ENCODE assay signal across 9 cellular contexts in the genomic region with DNA sequence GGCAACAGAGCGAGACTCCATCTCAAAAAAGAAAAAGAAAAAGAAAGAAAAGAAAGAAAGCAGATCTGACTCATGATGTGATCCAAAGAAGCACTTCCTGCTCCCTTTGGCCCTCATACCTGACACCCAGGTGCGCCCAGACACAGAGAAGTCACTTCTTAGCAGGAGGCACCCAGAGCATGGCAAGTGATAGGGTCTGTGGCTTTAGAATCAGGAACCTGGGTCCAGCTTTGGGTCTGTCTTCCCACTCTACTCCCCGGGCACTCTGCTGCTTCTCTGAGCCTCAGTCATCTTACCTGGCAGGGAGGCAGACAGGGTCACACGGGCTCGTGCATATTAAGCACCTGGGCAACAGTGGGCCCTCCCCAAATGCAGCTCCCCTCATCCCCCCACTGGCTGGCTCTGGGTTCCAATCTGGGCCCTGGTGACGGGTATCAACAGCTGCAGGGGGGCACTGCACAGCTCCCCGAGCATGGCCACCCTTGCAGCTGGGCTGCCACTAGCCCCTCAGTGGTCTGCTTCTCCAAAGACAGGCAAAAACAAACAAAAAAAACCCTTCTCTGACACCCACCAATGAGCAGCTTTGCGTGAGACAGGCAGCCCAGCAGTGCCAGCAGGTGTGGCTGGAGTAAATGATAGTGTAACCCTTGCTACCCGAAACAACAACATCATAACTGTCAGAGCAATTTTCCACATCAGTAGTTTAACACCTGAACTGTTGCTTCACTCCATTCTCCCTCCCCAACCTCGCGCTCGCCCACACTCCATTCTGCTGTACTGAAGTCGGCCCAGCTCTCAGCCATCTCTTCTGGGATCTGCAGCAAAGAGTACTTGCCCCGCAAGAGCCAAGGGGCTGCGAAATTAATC.
DNase-seq lines count a peak whose midpoint lies in the region; ATAC-seq, FAIRE-seq and TF ChIP-seq lines count a peak whose summit lies in the region.
"Had no signal": no experiment of that assay in that cellular context is flagged by ENCODE, and none has a peak within 500 bp of the region (broad histone marks: within the 10 kb centered on the region; RNA-seq: fewer than 3 reads in every experiment).

No MANE protein-coding gene starts in this region.

- FAIRE-seq in frontal cortex (lab: Jason Lieb, UNC) = no peak

- H3K4me2 ChIP-seq in DOHH2 (ENCODE audit: low read length) = peak overlapping the region; percentile 98

- no peaks in the 10 kb centered on the region for H3K9me3 ChIP-seq in DOHH2 (ENCODE audit: control insufficient read depth, insufficient read depth, low read length)

- peak overlapping the region; percentile 100 for H3K27ac ChIP-seq in DOHH2 (ENCODE audit: low read depth, low read length)

- no peaks in the 10 kb centered on the region for H3K36me3 Mint-ChIP-seq in activated CD8-positive, alpha-beta T cell treated with anti-CD3 and anti-CD28 coated beads for 36 hours (ENCODE audit: low read depth)
- no peaks in the 10 kb centered on the region for H3K36me3 Mint-ChIP-seq in activated naive CD4-positive, alpha-beta T cell treated with anti-CD3 and anti-CD28 coated beads, Interleukin-2, amount 50 U/mL, for 72 hours

- peaks cover 98% of the 10 kb centered on the region for H3K4me1 ChIP-seq in DOHH2 (ENCODE audit: control insufficient read depth, low read length)

- CTCF ChIA-PET in activated CD8-positive, alpha-beta T cell treated with anti-CD3 and anti-CD28 coated beads for 36 hours (lab: Charles Lee) = no interaction called here

- H4K20me1 ChIP-seq in DOHH2 (ENCODE audit: control insufficient read depth, insufficient read depth, low read depth, low read length) = 0 out of 2 replicates have a peak, but pooled peaks cover 2% of the 10 kb centered on the region

- no peak overlapping the region for H3K27ac Mint-ChIP-seq in activated CD8-positive, alpha-beta T cell treated with anti-CD3 and anti-CD28 coated beads for 36 hours
- peak overlapping the region in 1 of 2 donors; percentile 22 for H3K27ac Mint-ChIP-seq in activated naive CD4-positive, alpha-beta T cell treated with anti-CD3 and anti-CD28 coated beads, Interleukin-2, amount 50 U/mL, for 72 hours

- H3K4me1 Mint-ChIP-seq in activated CD8-positive, alpha-beta T cell treated with anti-CD3 and anti-CD28 coated beads for 36 hours (ENCODE audit: low read depth) = no peaks in the 10 kb centered on the region

- POLR2A ChIA-PET in activated CD8-positive, alpha-beta T cell treated with anti-CD3 and anti-CD28 coated beads for 36 hours (lab: Charles Lee) = no interaction called here

- H3K27me3 Mint-ChIP-seq in activated CD8-positive, alpha-beta T cell treated with anti-CD3 and anti-CD28 coated beads for 36 hours = peaks cover 1% of the 10 kb centered on the region

- peaks cover 81% of the 10 kb centered on the region for H3K79me2 ChIP-seq in DOHH2 (ENCODE audit: control insufficient read depth, low read length)

- no peaks in the 10 kb centered on the region for H3K9me2 ChIP-seq in DOHH2 (replicated peaks; ENCODE audit: control insufficient read depth, low read length)

- H3K9me3 Mint-ChIP-seq in activated CD8-positive, alpha-beta T cell treated with anti-CD3 and anti-CD28 coated beads for 36 hours = no peaks in the 10 kb centered on the region
- no peaks in the 10 kb centered on the region for H3K9me3 Mint-ChIP-seq in activated naive CD4-positive, alpha-beta T cell treated with anti-CD3 and anti-CD28 coated beads, Interleukin-2, amount 50 U/mL, for 72 hours

- peaks cover 41% of the 10 kb centered on the region for H3F3A ChIP-seq in DOHH2 (ENCODE audit: control insufficient read depth, insufficient read depth)

- ATAC-seq in GM19467 (IDR thresholded peaks at IDR 0.05; ENCODE audit: unreplicated experiment) (peak; percentile 74), HG03139 (IDR thresholded peaks at IDR 0.05; ENCODE audit: unreplicated experiment) (peak; percentile 68)
- no peak for ATAC-seq in activated CD8-positive, alpha-beta T cell treated with anti-CD3 and anti-CD28 coated beads for 36 hours
- no peak for ATAC-seq in activated naive CD4-positive, alpha-beta T cell treated with anti-CD3 and anti-CD28 coated beads, Interleukin-2, amount 50 U/mL, for 72 hours
- ATAC-seq: Panc1 had no signal

- peak overlapping the region; percentile 81 for H3K4me3 ChIP-seq in DOHH2 (ENCODE audit: low read length)

- H3K36me3 ChIP-seq in DOHH2 (ENCODE audit: control insufficient read depth, low read length) = peaks cover 63% of the 10 kb centered on the region

- intact Hi-C loops in activated CD8-positive, alpha-beta T cell treated with anti-CD3 and anti-CD28 coated beads for 36 hours (cut with micrococcal nuclease) = no loop called here

- DNase-seq in NCI-H345 treated with DMSO at 0.1 percent for 48 hours (lab: John Stamatoyannopoulos, UW; ENCODE audit: unreplicated experiment) (peak; percentile 29), frontal cortex (ENCODE audit: low spot score in 2 of 2) (no peak)
- DNase-seq in activated CD8-positive, alpha-beta memory T cell treated with anti-CD3 and anti-CD28 coated beads, Interleukin-2, amount 50 U/mL, for 48 hours = no peak
- no peak for DNase-seq in activated CD8-positive, alpha-beta T cell treated with anti-CD3 and anti-CD28 coated beads for 36 hours
- no peak for DNase-seq in activated naive CD4-positive, alpha-beta T cell treated with anti-CD3 and anti-CD28 coated beads, Interleukin-2, amount 50 U/mL, for 72 hours (ENCODE audit: low spot score in 2 of 2)

- TF ChIP-seq CTCF in DOHH2 (IDR thresholded peaks at IDR 0.05; ENCODE audit: low read depth, low read length, poor library complexity, severe bottlenecking) = no peak
- TF ChIP-seq CTCF in activated CD8-positive, alpha-beta T cell treated with anti-CD3 and anti-CD28 coated beads for 36 hours (IDR thresholded peaks at IDR 0.05) = no peak

- no peak overlapping the region for H3K4me3 Mint-ChIP-seq in activated CD8-positive, alpha-beta T cell treated with anti-CD3 and anti-CD28 coated beads for 36 hours

- H3K27me3 ChIP-seq in DOHH2 (ENCODE audit: control insufficient read depth, low read length) = no peaks in the 10 kb centered on the region

Comparison
In these comparisons a context has a peak if more than half of its experiments do, and no peak if none do; other contexts are left out.
1. ATAC-seq: peak in GM19467 (single experiment) and HG03139 (single experiment); none in activated CD8-positive, alpha-beta T cell treated with anti-CD3 and anti-CD28 coated beads for 36 hours (single experiment) and activated naive CD4-positive, alpha-beta T cell treated with anti-CD3 and anti-CD28 coated beads, Interleukin-2, amount 50 U/mL, for 72 hours (0 of 2).